In the genomic region with DNA sequence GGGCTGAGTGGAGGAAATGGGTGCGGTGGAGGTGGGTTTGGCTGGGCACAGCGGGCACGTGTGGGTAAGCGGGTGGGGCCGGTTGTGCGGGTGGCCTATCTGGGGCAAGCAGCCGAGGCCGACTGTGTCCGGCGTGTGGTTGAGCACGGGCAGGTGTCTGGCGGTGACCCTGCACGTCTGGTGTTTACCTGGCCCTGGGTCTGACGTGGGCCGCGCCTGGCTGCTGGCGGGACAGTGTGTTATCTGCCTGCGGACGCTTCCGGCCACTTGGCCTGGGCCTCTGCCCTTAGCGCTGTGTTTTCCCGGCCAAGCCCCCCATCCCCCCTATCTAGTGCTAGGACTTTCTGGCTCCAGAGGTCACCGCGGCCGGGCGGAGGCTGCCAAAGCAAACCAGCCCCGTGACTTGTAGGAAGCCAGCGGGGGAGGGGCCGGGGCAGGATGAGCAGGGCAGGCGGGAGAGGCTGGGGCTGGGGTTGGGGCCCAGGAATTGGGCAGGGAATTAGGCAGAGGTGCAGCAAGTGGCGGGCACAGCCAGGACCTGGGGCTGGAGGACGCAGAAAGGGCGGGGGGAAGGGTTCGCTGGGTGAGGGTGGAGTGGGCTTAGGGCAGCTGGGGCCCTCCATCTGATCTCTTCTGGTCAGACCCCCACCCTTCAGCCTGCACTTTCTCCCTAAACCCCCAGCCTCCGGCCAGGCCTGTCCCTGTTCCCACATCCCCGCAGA, we compare ENCODE assay signal across 1 cellular context.
TF ChIP-seq lines count a peak whose summit lies in the region.

No MANE protein-coding gene starts in this region.

TF ChIP-seq in WTC11, 78 proteins besides CTCF, POLR2A, EP300 and RAD21 (continued from another document):
- TF ChIP-seq, protein P1, sequence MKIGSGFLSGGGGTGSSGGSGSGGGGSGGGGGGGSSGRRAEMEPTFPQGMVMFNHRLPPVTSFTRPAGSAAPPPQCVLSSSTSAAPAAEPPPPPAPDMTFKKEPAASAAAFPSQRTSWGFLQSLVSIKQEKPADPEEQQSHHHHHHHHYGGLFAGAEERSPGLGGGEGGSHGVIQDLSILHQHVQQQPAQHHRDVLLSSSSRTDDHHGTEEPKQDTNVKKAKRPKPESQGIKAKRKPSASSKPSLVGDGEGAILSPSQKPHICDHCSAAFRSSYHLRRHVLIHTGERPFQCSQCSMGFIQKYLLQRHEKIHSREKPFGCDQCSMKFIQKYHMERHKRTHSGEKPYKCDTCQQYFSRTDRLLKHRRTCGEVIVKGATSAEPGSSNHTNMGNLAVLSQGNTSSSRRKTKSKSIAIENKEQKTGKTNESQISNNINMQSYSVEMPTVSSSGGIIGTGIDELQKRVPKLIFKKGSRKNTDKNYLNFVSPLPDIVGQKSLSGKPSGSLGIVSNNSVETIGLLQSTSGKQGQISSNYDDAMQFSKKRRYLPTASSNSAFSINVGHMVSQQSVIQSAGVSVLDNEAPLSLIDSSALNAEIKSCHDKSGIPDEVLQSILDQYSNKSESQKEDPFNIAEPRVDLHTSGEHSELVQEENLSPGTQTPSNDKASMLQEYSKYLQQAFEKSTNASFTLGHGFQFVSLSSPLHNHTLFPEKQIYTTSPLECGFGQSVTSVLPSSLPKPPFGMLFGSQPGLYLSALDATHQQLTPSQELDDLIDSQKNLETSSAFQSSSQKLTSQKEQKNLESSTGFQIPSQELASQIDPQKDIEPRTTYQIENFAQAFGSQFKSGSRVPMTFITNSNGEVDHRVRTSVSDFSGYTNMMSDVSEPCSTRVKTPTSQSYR (CRISPR knock-in tag; IDR thresholded peaks at IDR 0.05), result 0 out of 2 replicates have a peak, but pooled peaks have one; percentile 76
- TF ChIP-seq, protein P2, sequence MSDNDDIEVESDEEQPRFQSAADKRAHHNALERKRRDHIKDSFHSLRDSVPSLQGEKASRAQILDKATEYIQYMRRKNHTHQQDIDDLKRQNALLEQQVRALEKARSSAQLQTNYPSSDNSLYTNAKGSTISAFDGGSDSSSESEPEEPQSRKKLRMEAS (CRISPR knock-in tag; IDR thresholded peaks at IDR 0.05), result peak; percentile 65; the same call in 1 of the 2 replicates
- TF ChIP-seq NFE2L1 (CRISPR knock-in tag; IDR thresholded peaks at IDR 0.05), result peak; percentile 11; the same call in 1 of the 2 replicates
